ENCODE assay signal across 9 cellular contexts in the genomic region with DNA sequence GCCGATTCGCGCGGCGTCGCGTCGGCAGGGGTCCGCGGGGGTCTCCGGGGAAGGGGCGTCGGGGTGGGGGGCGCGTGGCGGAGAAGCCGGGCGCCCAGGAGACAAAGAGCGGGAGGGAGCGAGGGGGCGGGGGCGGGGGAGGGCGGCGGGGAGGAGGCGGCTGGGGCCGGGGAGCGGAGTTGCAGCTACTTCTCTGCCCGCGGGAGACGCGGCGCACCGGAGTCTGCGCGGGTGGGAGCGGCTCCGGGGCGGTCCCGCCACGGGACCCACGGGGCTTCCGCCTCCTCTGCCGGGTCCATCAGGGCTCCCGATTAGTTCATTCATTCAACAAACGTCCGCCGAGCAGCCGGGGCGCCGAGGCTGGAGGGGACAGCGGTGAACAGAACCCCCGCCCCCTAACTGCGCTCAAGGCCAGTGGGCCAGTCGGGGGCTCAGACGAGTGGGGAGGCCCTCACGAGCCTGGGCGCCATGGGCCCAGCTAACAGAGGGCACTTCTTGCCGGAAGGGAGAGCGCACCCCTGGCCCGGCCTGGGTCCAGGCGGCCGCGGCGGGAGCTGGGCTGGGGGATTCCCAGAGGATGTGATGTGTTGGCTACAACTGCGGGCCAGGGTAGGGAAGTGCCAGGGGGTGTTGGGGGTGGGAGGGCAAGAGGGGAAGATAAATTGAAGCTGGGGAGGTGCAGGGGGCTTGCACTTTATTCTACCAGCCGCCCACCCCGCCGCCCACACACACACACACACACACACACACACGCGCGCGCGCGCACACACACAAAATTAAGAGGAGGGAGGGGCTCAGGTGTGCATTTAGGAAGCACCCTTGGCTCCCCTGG. TPM values are rescaled to one million over a fixed set of nuclear protein-coding genes. Genes with fewer than 3 reads are reported as not detected.
DNase-seq lines count a peak whose midpoint lies in the region; ATAC-seq and TF ChIP-seq lines count a peak whose summit lies in the region.
"Had no signal": no experiment of that assay in that cellular context is flagged by ENCODE, and none has a peak within 500 bp of the region (broad histone marks: within the 10 kb centered on the region; RNA-seq: fewer than 3 reads in every experiment).

A gene (minus strand): TSS at position 215 of the 832 bp plus-strand sequence. CDS start 5,201 bp downstream, outside the sequence.

- intact Hi-C loops in right lobe of liver (cut with DNase I) = no loop called here
- intact Hi-C loops in testis (cut with DNase I; ENCODE audit: low total_unique reads) = no loop called here

- H3K4me3 ChIP-seq in SJSA1 (peak within 1 kb of the TSS; percentile 34), choroid plexus epithelial cell (ENCODE audit: low read depth, low read length) (peak within 1 kb of the TSS; percentile 57), right lobe of liver (peak within 1 kb of the TSS; percentile 18 to 24 (median 21)), testis (peak within 1 kb of the TSS; percentile 55 to 58)

- TF ChIP-seq CTCF in choroid plexus epithelial cell (conservative IDR thresholded peaks at IDR 0.05; ENCODE audit: low read depth, low read length) = no peak
- no peak for TF ChIP-seq CTCF in right lobe of liver (IDR thresholded peaks at IDR 0.05)
- no peak for TF ChIP-seq CTCF in testis (IDR thresholded peaks at IDR 0.05)

- H3K27me3 ChIP-seq in SJSA1 (replicated peaks) (peaks cover 16% of the 10 kb centered on the region), right lobe of liver (peaks cover 0 to 6% of the 10 kb centered on the region in 2 donors), testis (no peaks in the 10 kb centered on the region)

- ATAC-seq in right lobe of liver (peak; percentile 31 to 37 (median 34)), HG03039 (IDR thresholded peaks at IDR 0.05; ENCODE audit: unreplicated experiment) (no peak), GM19463 (IDR thresholded peaks at IDR 0.05; ENCODE audit: unreplicated experiment) (no peak)

- peaks cover 31% of the 10 kb centered on the region for H3K36me3 ChIP-seq in SJSA1
- peaks cover 0 to 7% (median 0%) of the 10 kb centered on the region in 4 donors for H3K36me3 ChIP-seq in right lobe of liver
- H3K36me3 ChIP-seq in testis (ENCODE audit: low read depth, missing control alignments) = no peaks in the 10 kb centered on the region

- TF ChIP-seq POLR2A in right lobe of liver (IDR thresholded peaks at IDR 0.05) = no peak
- TF ChIP-seq POLR2A in testis (IDR thresholded peaks at IDR 0.05) = no peak

- peak; percentile 43 for DNase-seq in NCI-H1436 (lab: John Stamatoyannopoulos, UW)
- DNase-seq in NCI-H1436 treated with DMSO at 0.1 percent for 48 hours (lab: John Stamatoyannopoulos, UW) = no peak
- DNase-seq in SJSA1 (ENCODE audit: low read depth in 1 of 2, low spot score in 2 of 2) = no peak
- no peak for DNase-seq in choroid plexus epithelial cell (ENCODE audit: low read depth)
- no peak for DNase-seq in right lobe of liver
- no peak for DNase-seq in testis

- H3K9me3 ChIP-seq in SJSA1 (replicated peaks) (no peaks in the 10 kb centered on the region; the same call in 1 of the 2 replicates), right lobe of liver (no peaks in the 10 kb centered on the region), testis (no peaks in the 10 kb centered on the region)

- 13% methylated on average over 30 of the region's 74 CpGs for WGBS in right lobe of liver (ENCODE audit: insufficient coverage, low coverage, low lambda C conversion rate, missing lambda C conversion rate)
- WGBS in testis, 2 donors = 23 to 29% methylated on average over 22 to 27 of the region's 74 CpGs

- H3K4me1 ChIP-seq in SJSA1 (replicated peaks) (peaks cover 18% of the 10 kb centered on the region), right lobe of liver (peaks cover 0 to 3% (median 0%) of the 10 kb centered on the region in 4 donors), testis (peaks cover 16% of the 10 kb centered on the region)

- H3K27ac ChIP-seq in SJSA1 (no peak within 1 kb of the TSS), right lobe of liver (peak within 1 kb of the TSS in 1 of 3 donors; percentile 16), testis (no peak within 1 kb of the TSS)
- H3K27ac ChIP-seq: C4-2B had no signal

RNA-seq across cellular contexts. Expression of the gene that starts here (rescaled TPM):
- total RNA-seq in SJSA1 (2014; rRNA removed; shearing (Covaris generic)) = 0.11 TPM in 1 of 2 replicates, not detected in the other
- total RNA-seq in right lobe of liver (1 to 10 TPM in 2 of 6 experiments, under 1 TPM in 3, not detected in 1; 0.50 to 3.8 (median 0.77) TPM), testis (1 to 10 TPM; 3.2 to 3.3 TPM)
- polyA plus RNA-seq in testis (ENCODE audit: insufficient read depth, low read depth, low replicate concordance) = 5.2 TPM

Comparison
In these comparisons a context has a peak if more than half of its experiments do, and no peak if none do; other contexts are left out.
1. ATAC-seq: peak in right lobe of liver (4 of 4); none in HG03039 (single experiment) and GM19463 (single experiment).
2. Peak in every context shown above with its lines, with median percentiles within 50 percentile points of each other: H3K4me3 ChIP-seq.